In the genomic region with DNA sequence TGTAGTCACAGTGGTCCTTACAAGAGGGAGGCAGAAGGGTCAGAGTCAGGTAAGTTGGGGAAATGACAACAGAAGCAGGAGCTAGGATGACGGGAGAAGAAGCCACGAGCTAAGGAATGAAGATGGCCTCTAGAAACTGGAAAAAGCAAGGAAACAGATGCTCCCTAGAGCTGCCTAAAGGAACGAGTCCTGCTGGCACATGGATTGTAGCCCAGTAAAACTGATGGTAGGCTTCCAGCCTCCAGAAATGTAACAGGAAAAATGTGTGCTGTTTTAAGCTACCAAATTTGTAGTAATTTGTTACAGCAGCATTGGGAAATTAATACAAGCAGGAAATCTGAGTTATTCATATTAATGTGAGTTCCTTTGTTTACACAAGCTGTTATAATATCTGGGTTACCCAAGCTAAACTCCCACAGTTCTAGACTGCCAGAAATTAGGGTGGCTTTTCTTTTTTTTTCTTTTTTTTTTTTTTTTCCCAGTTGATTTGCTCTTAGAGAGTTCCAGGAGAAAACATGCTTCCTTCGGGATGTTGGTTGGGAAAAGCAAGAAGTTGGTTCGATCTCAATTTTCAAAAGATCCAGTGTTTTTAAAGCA, we compare ENCODE assay signal across 15 cellular contexts.
DNase-seq lines count a peak whose midpoint lies in the region; ATAC-seq and TF ChIP-seq lines count a peak whose summit lies in the region.
"Had no signal": no experiment of that assay in that cellular context is flagged by ENCODE, and none has a peak within 500 bp of the region (broad histone marks: within the 10 kb centered on the region; RNA-seq: fewer than 3 reads in every experiment).

No MANE protein-coding gene starts in this region.

- H3K27ac Mint-ChIP-seq in nephron progenitor cell: peak overlapping the region; percentile 58
- H3K27ac Mint-ChIP-seq: CD8-positive, alpha-beta memory T cell; HFFc6 had no signal

- intact Hi-C loops in Right ventricle myocardium inferior (cut with DNase I): no loop called here

- H3K4me3 Mint-ChIP-seq in nephron progenitor cell: no peak overlapping the region
- H3K4me3 Mint-ChIP-seq: CD8-positive, alpha-beta memory T cell; HFFc6 had no signal

- DNase-seq in DMS 273 (lab: John Stamatoyannopoulos, UW; ENCODE audit: unreplicated experiment) (peak; percentile 44), DMS 273 treated with DMSO at 0.1 percent for 48 hours (lab: John Stamatoyannopoulos, UW) (no peak), cerebellum (ENCODE audit: low spot score) (peak; percentile 44), nephron progenitor cell (no peak), superior temporal gyrus (ENCODE audit: extremely low spot score) (peak; percentile 24), DMS79 treated with DMSO at 0.1 percent for 48 hours (lab: John Stamatoyannopoulos, UW) (no peak), dermis blood vessel endothelial cell (no peak), Right ventricle myocardium inferior (ENCODE audit: missing footprints) (no peak)
- DNase-seq: CD8-positive, alpha-beta memory T cell; DMS79; EL; GDM1; HCEC 1CT; HFFc6 had no signal

- peaks cover 35% of the 10 kb centered on the region for H3K4me1 Mint-ChIP-seq in nephron progenitor cell
- H3K4me1 Mint-ChIP-seq: CD8-positive, alpha-beta memory T cell had no signal

- no peak for ATAC-seq in Right ventricle myocardium inferior
- ATAC-seq: HepG2 had no signal

- peaks cover 32% of the 10 kb centered on the region for H3K36me3 Mint-ChIP-seq in nephron progenitor cell (ENCODE audit: low read depth)

- TF ChIP-seq CTCF in nephron progenitor cell (IDR thresholded peaks at IDR 0.05): no peak

- H3K9me3 Mint-ChIP-seq in nephron progenitor cell: peaks cover 12% of the 10 kb centered on the region
- H3K9me3 Mint-ChIP-seq: CD8-positive, alpha-beta memory T cell; HFFc6 had no signal

- H3K27me3 Mint-ChIP-seq in nephron progenitor cell (ENCODE audit: low read depth, poor library complexity): peaks cover 3% of the 10 kb centered on the region

Comparison
In these comparisons a context has a peak if more than half of its experiments do, and no peak if none do; other contexts are left out.
1. DNase-seq: peak in DMS 273 (single experiment), cerebellum (single experiment) and superior temporal gyrus (single experiment); none in DMS 273 treated with DMSO at 0.1 percent for 48 hours (single experiment), nephron progenitor cell (single experiment), DMS79 treated with DMSO at 0.1 percent for 48 hours (single experiment), dermis blood vessel endothelial cell (single experiment) and Right ventricle myocardium inferior (single experiment).